9 cellular contexts compared by ENCODE assay signal in genomic region chr1:244466724-244467123, GRCh38. TPM values are rescaled to one million over a fixed set of nuclear protein-coding genes. Genes with fewer than 3 reads are reported as not detected.
"Had no signal": no experiment of that assay in that cellular context is flagged by ENCODE, and none has a peak within 500 bp of the region (broad histone marks: within the 10 kb centered on the region; RNA-seq: fewer than 3 reads in every experiment).

No MANE protein-coding gene starts in this region.

- H3K4me2 ChIP-seq: GM23338 had no signal

- H2AFZ ChIP-seq: GM23338 had no signal

- H3K9me3 Mint-ChIP-seq: GM23338, H9 had no signal

- ATAC-seq: GM23338 had no signal

- DNase-seq: H9, HCEC 1CT, IMR-90, KBM-7 had no signal

- H3K4me3 Mint-ChIP-seq: GM23338, H9 had no signal

- H3K4me1 Mint-ChIP-seq: GM23338, H9 had no signal

- H3K4me3 ChIP-seq: GM23338 had no signal

- H3K27ac Mint-ChIP-seq: GM23338, H9 had no signal

- FAIRE-seq: H1, H54, HTR-8/SVneo had no signal

RNA-seq across cellular contexts. Expression of gene CATSPERE, which starts 5.7 kb away (rescaled TPM):
- total RNA-seq: GM23338, HT-29 had no signal
